15 cellular contexts compared by ENCODE assay signal in genomic region chr20:4637081-4637797, GRCh38. TPM values are rescaled to one million over a fixed set of nuclear protein-coding genes. Genes with fewer than 3 reads are reported as not detected.
DNase-seq lines count a peak whose midpoint lies in the region; ATAC-seq and TF ChIP-seq lines count a peak whose summit lies in the region.
"Had no signal": no experiment of that assay in that cellular context is flagged by ENCODE, and none has a peak within 500 bp of the region (broad histone marks: within the 10 kb centered on the region; RNA-seq: fewer than 3 reads in every experiment).

No MANE protein-coding gene starts in this region.

- no peak for ATAC-seq in GM18909 (IDR thresholded peaks at IDR 0.05; ENCODE audit: poor library complexity, unreplicated experiment)

- H3K36me3 ChIP-seq in spleen, result no peaks in the 10 kb centered on the region
- H3K36me3 ChIP-seq: colonic mucosa, esophagus squamous epithelium had no signal

- DNase-seq in D341Med (ENCODE audit: low spot score), result peak; percentile 80
- DNase-seq in HCEC 1CT, result peak; percentile 9
- peak; percentile 22 for DNase-seq in NCI-H69 (lab: John Stamatoyannopoulos, UW)
- peak; percentile 60 for DNase-seq in epithelial cell of esophagus (ENCODE audit: low read depth)
- DNase-seq in NCI-H187 (lab: John Stamatoyannopoulos, UW), result no peak
- no peak for DNase-seq in SHP77 (lab: John Stamatoyannopoulos, UW)
- DNase-seq in spleen, result no peak
- DNase-seq: activated naive CD8-positive, alpha-beta T cell treated with anti-CD3 and anti-CD28 coated beads, Interleukin-2, amount 10 ng/mL, durations not matched to agents 7 days and 5 days; colonic mucosa; esophagus squamous epithelium; GOT3 had no signal

- no peak for TF ChIP-seq POLR2A in spleen (IDR thresholded peaks at IDR 0.05)

- intact Hi-C loops in spleen (cut with DNase I; ENCODE audit: low total_unique reads), result no loop called here

- H3K4me3 ChIP-seq in epithelial cell of esophagus (ENCODE audit: low read length) (no peak overlapping the region), spleen (no peak overlapping the region)
- H3K4me3 ChIP-seq: colonic mucosa, esophagus squamous epithelium, SK-N-MC had no signal

- H3K9me3 ChIP-seq in spleen, result no peaks in the 10 kb centered on the region
- H3K9me3 ChIP-seq: colonic mucosa, esophagus squamous epithelium had no signal

- peaks cover 0 to 20% (median 12%) of the 10 kb centered on the region in 6 donors for H3K4me1 ChIP-seq in spleen
- H3K4me1 ChIP-seq: colonic mucosa had no signal

- TF ChIP-seq CTCF in epithelial cell of esophagus (IDR thresholded peaks at IDR 0.05; ENCODE audit: insufficient read depth, low read depth, low read length, missing control alignments), result no peak
- no peak for TF ChIP-seq CTCF in spleen (IDR thresholded peaks at IDR 0.05 in 8 of 11, conservative IDR thresholded peaks at IDR 0.05 in 3 of 11)

- H3K27ac ChIP-seq in spleen, result no peak overlapping the region
- H3K27ac ChIP-seq: C4-2B, colonic mucosa, esophagus squamous epithelium, SK-N-MC, VCaP had no signal

- WGBS in spleen, 5 donors, result 61 to 78% (median 66%) methylated on average over 3 of the region's 3 CpGs

- H3K27me3 ChIP-seq in spleen (replicated peaks in 1 of 7), result no peaks in the 10 kb centered on the region
- H3K27me3 ChIP-seq: colonic mucosa had no signal

RNA-seq across cellular contexts. Expression of gene PRNP, which starts 49.0 kb away (rescaled TPM):
- 10 to 100 TPM; 49.7 to 92.4 (median 78.3) TPM for total RNA-seq in spleen
- 10 to 100 TPM; 25.9 to 37.5 (median 31.9) TPM for polyA plus RNA-seq in spleen

Comparison
In these comparisons a context has a peak if more than half of its experiments do, and no peak if none do; other contexts are left out.
1. DNase-seq: peak in D341Med (single experiment), HCEC 1CT (single experiment), NCI-H69 (single experiment) and epithelial cell of esophagus (single experiment); none in NCI-H187 (0 of 2), SHP77 (0 of 2) and spleen (single experiment).